1 cellular context compared by ENCODE assay signal in genomic region chr16:67555795-67556212, GRCh38.
TF ChIP-seq lines count a peak whose summit lies in the region.

No MANE protein-coding gene starts in this region.

TF ChIP-seq in endothelial cell of umbilical vein, 7 proteins besides CTCF, POLR2A, EP300 and RAD21:
- TF ChIP-seq FOS (IDR thresholded peaks at IDR 0.05; ENCODE audit: borderline replicate concordance, insufficient read depth, low read length) = peak; percentile 87
- TF ChIP-seq, protein P1, sequence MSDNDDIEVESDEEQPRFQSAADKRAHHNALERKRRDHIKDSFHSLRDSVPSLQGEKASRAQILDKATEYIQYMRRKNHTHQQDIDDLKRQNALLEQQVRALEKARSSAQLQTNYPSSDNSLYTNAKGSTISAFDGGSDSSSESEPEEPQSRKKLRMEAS (IDR thresholded peaks at IDR 0.05; ENCODE audit: insufficient read depth, insufficient read length) = no peak
- no peak for TF ChIP-seq GATA2 (IDR thresholded peaks at IDR 0.05; ENCODE audit: insufficient read depth, insufficient read length, low read depth, low read length)
- TF ChIP-seq JUN (IDR thresholded peaks at IDR 0.05; ENCODE audit: borderline replicate concordance, insufficient read depth, insufficient read length, low read depth) = peak; percentile 88
- TF ChIP-seq EZH2 (IDR thresholded peaks at IDR 0.05; ENCODE audit: borderline replicate concordance, low read depth, low read length, severe bottlenecking) = no peak
- peak; percentile 24 for TF ChIP-seq POLR2AphosphoS5 (IDR thresholded peaks at IDR 0.05; ENCODE audit: insufficient read depth, low read depth, low read length)
- no peak for TF ChIP-seq MYC (IDR thresholded peaks at IDR 0.05; ENCODE audit: low read depth, low read length)
